1 cellular context compared by ENCODE assay signal in the genomic region with DNA sequence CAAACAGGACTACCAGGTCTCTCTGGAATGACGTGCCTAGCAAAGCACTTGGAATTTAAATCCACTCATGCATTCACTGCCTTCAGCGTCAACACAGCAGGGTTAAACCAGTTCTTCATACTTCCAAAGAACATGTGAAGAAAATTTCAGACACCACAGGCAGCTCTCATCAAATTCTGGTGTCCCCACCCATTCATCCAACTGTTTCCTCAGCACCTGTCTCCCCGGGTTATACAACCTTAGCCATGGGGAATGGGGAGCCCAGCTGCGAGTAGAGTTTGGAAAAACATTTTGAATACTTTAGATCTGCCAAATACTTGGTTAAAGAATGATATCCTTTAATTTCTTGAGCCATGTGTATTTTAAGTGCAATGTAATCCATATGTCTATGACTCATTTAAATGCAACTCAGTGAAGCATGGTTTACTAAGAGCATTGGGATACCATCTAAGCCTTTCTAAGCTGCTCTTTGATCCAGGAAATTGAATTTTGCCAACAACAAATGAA.
TF ChIP-seq lines count a peak whose summit lies in the region.

No MANE protein-coding gene starts in this region.

TF ChIP-seq in SK-N-SH, 30 proteins besides CTCF, POLR2A, EP300 and RAD21 (continued from another document):
- peak; percentile 64 for TF ChIP-seq MAX (IDR thresholded peaks at IDR 0.05; ENCODE audit: low read depth)
- TF ChIP-seq, protein P1, sequence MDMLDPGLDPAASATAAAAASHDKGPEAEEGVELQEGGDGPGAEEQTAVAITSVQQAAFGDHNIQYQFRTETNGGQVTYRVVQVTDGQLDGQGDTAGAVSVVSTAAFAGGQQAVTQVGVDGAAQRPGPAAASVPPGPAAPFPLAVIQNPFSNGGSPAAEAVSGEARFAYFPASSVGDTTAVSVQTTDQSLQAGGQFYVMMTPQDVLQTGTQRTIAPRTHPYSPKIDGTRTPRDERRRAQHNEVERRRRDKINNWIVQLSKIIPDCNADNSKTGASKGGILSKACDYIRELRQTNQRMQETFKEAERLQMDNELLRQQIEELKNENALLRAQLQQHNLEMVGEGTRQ (IDR thresholded peaks at IDR 0.05; ENCODE audit: borderline replicate concordance, low read depth, low read length), result no peak
- no peak; the same call in 1 of the 2 replicates for TF ChIP-seq YY1 (IDR thresholded peaks at IDR 0.05; ENCODE audit: low read depth)
- peak; percentile 46; the same call in 1 of the 2 replicates for TF ChIP-seq SIN3A (IDR thresholded peaks at IDR 0.05; ENCODE audit: borderline replicate concordance, low read depth, low read length)
- no peak for TF ChIP-seq NRF1 (IDR thresholded peaks at IDR 0.05; ENCODE audit: low read depth, low read length)
- TF ChIP-seq, protein P2, sequence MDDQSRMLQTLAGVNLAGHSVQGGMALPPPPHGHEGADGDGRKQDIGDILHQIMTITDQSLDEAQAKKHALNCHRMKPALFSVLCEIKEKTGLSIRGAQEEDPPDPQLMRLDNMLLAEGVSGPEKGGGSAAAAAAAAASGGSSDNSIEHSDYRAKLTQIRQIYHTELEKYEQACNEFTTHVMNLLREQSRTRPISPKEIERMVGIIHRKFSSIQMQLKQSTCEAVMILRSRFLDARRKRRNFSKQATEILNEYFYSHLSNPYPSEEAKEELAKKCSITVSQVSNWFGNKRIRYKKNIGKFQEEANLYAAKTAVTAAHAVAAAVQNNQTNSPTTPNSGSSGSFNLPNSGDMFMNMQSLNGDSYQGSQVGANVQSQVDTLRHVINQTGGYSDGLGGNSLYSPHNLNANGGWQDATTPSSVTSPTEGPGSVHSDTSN (IDR thresholded peaks at IDR 0.05), result peak; percentile 74
- peak; percentile 15; the same call in 1 of the 2 replicates for TF ChIP-seq TEAD4 (IDR thresholded peaks at IDR 0.05; ENCODE audit: borderline replicate concordance, insufficient read depth)
- TF ChIP-seq JUND (IDR thresholded peaks at IDR 0.05), result peak; percentile 91
- no peak for TF ChIP-seq ZBTB33 (IDR thresholded peaks at IDR 0.05; ENCODE audit: borderline replicate concordance, low read depth)
- TF ChIP-seq RXRA (IDR thresholded peaks at IDR 0.05; ENCODE audit: borderline replicate concordance, low read depth), result peak; percentile 55; the same call in 1 of the 2 replicates
- peak; percentile 93 for TF ChIP-seq TCF12 (IDR thresholded peaks at IDR 0.05)
- TF ChIP-seq POLR2AphosphoS5 (IDR thresholded peaks at IDR 0.05; ENCODE audit: low read depth, low read length), result peak; percentile 24; the same call in 1 of the 2 replicates
- TF ChIP-seq NFIC (IDR thresholded peaks at IDR 0.05; ENCODE audit: borderline replicate concordance), result peak; percentile 80
- peak; percentile 90 for TF ChIP-seq FOSL2 (IDR thresholded peaks at IDR 0.05; ENCODE audit: borderline replicate concordance, low read depth)
